ENCODE assay signal across 17 cellular contexts in genomic region chr6:17602888-17603287, GRCh38. TPM values are rescaled to one million over a fixed set of nuclear protein-coding genes. Genes with fewer than 3 reads are reported as not detected.
DNase-seq lines count a peak whose midpoint lies in the region; ATAC-seq and TF ChIP-seq lines count a peak whose summit lies in the region.
"Had no signal": no experiment of that assay in that cellular context is flagged by ENCODE, and none has a peak within 500 bp of the region (broad histone marks: within the 10 kb centered on the region; RNA-seq: fewer than 3 reads in every experiment).

No MANE protein-coding gene starts in this region.

- H3K27ac Mint-ChIP-seq in activated CD4-positive, alpha-beta T cell treated with anti-CD3 and anti-CD28 coated beads, Interleukin-2, amount 10 ng/mL, durations not matched to agents 7 days and 5 days = no peak overlapping the region
- H3K27ac Mint-ChIP-seq: activated naive CD8-positive, alpha-beta T cell treated with anti-CD3 and anti-CD28 coated beads, Interleukin-2, amount 10 ng/mL, durations not matched to agents 7 days and 5 days had no signal

- no peaks in the 10 kb centered on the region for H3K9me2 ChIP-seq in OCI-LY1 (ENCODE audit: low read depth, low read length)

- DNase-seq in activated CD4-positive, alpha-beta T cell treated with anti-CD3 and anti-CD28 coated beads, Interleukin-2, amount 10 ng/mL, durations not matched to agents 7 days and 5 days = no peak
- DNase-seq in activated CD4-positive, alpha-beta T cell treated with anti-CD3 and anti-CD28 coated beads, Interleukin-2, amount 50 U/mL, for 4 hours = no peak
- peak; percentile 12 for DNase-seq in kidney glomerular epithelial cell (lab: John Stamatoyannopoulos, UW)
- DNase-seq in psoas muscle = no peak
- DNase-seq in GM20000 (ENCODE audit: low spot score) = no peak
- DNase-seq in NCI-H2171 treated with DMSO at 0.1 percent for 48 hours (lab: John Stamatoyannopoulos, UW) = no peak
- DNase-seq: activated CD4-positive, alpha-beta T cell treated with anti-CD3 and anti-CD28 coated beads for 4 hours; activated naive CD8-positive, alpha-beta T cell treated with anti-CD3 and anti-CD28 coated beads, Interleukin-2, amount 10 ng/mL, durations not matched to agents 7 days and 5 days; activated T-cell treated with anti-CD3 and anti-CD28 coated beads for 4 hours; dorsolateral prefrontal cortex; GM23248; NCI-H146; NCI-H2227 treated with DMSO at 0.1 percent for 48 hours had no signal

- H3K27me3 ChIP-seq in OCI-LY1 (ENCODE audit: insufficient read depth, low read length) = no peaks in the 10 kb centered on the region
- no peaks in the 10 kb centered on the region for H3K27me3 ChIP-seq in psoas muscle (ENCODE audit: insufficient read depth in 3 of 3, low read length in 2 of 3)
- H3K27me3 ChIP-seq: breast epithelium, dorsolateral prefrontal cortex, esophagus muscularis mucosa had no signal

- H3K4me1 Mint-ChIP-seq in activated CD4-positive, alpha-beta T cell treated with anti-CD3 and anti-CD28 coated beads, Interleukin-2, amount 10 ng/mL, durations not matched to agents 7 days and 5 days = peaks cover 37% of the 10 kb centered on the region

- H3K36me3 Mint-ChIP-seq in activated CD4-positive, alpha-beta T cell treated with anti-CD3 and anti-CD28 coated beads, Interleukin-2, amount 10 ng/mL, durations not matched to agents 7 days and 5 days (ENCODE audit: low read depth) = peaks cover 29% of the 10 kb centered on the region

- H3K4me3 Mint-ChIP-seq in activated CD4-positive, alpha-beta T cell treated with anti-CD3 and anti-CD28 coated beads, Interleukin-2, amount 10 ng/mL, durations not matched to agents 7 days and 5 days = peak overlapping the region; percentile 14

- ATAC-seq in psoas muscle (no peak), GM19467 (IDR thresholded peaks at IDR 0.05; ENCODE audit: unreplicated experiment) (no peak)

- H3K4me1 ChIP-seq in OCI-LY1 (ENCODE audit: insufficient read depth, low read length, severe bottlenecking) (peaks cover 26% of the 10 kb centered on the region), psoas muscle (peaks cover 10% of the 10 kb centered on the region)
- H3K4me1 ChIP-seq: breast epithelium had no signal

- H3K4me3 ChIP-seq in OCI-LY1 (ENCODE audit: low read depth, low read length, poor library complexity, severe bottlenecking) = no peak overlapping the region
- H3K4me3 ChIP-seq in psoas muscle = no peak overlapping the region
- H3K4me3 ChIP-seq: GM23248 had no signal

- H3K27ac ChIP-seq in OCI-LY1 (ENCODE audit: low read depth, low read length, poor library complexity, severe bottlenecking) (no peak overlapping the region), psoas muscle (peak overlapping the region; percentile 7)
- H3K27ac ChIP-seq: breast epithelium, dorsolateral prefrontal cortex, esophagus muscularis mucosa, GM23248 had no signal

- no peaks in the 10 kb centered on the region for H3K27me3 Mint-ChIP-seq in activated CD4-positive, alpha-beta T cell treated with anti-CD3 and anti-CD28 coated beads, Interleukin-2, amount 10 ng/mL, durations not matched to agents 7 days and 5 days
- H3K27me3 Mint-ChIP-seq: activated naive CD8-positive, alpha-beta T cell treated with anti-CD3 and anti-CD28 coated beads, Interleukin-2, amount 10 ng/mL, durations not matched to agents 7 days and 5 days had no signal

- H3K9me3 ChIP-seq in OCI-LY1 (ENCODE audit: low read length) = no peaks in the 10 kb centered on the region
- no peaks in the 10 kb centered on the region for H3K9me3 ChIP-seq in psoas muscle
- H3K9me3 ChIP-seq: breast epithelium, esophagus muscularis mucosa had no signal

- peaks cover 34% of the 10 kb centered on the region for H3K36me3 ChIP-seq in OCI-LY1 (ENCODE audit: insufficient read depth, low read length)
- H3K36me3 ChIP-seq in psoas muscle (ENCODE audit: insufficient read depth in 1 of 2, low read depth in 1 of 2) = peaks cover 0 to 51% of the 10 kb centered on the region in 2 donors
- H3K36me3 ChIP-seq: breast epithelium had no signal

- 14 to 38% (median 21%) methylated on average over 1 of the region's 1 CpG for WGBS in psoas muscle, 3 donors

- H2AFZ ChIP-seq in OCI-LY1 (ENCODE audit: low read length) = no peak overlapping the region
- H2AFZ ChIP-seq: GM23248 had no signal

- POLR2A ChIA-PET in activated CD4-positive, alpha-beta T cell treated with anti-CD3 and anti-CD28 coated beads, Interleukin-2, amount 10 ng/mL, durations not matched to agents 7 days and 5 days (lab: Charles Lee) = no interaction called here

- no peaks in the 10 kb centered on the region for H3K9me3 Mint-ChIP-seq in activated CD4-positive, alpha-beta T cell treated with anti-CD3 and anti-CD28 coated beads, Interleukin-2, amount 10 ng/mL, durations not matched to agents 7 days and 5 days
- H3K9me3 Mint-ChIP-seq: activated naive CD8-positive, alpha-beta T cell treated with anti-CD3 and anti-CD28 coated beads, Interleukin-2, amount 10 ng/mL, durations not matched to agents 7 days and 5 days had no signal

- H3F3A ChIP-seq in OCI-LY1 (ENCODE audit: insufficient read depth, low read length) = no peaks in the 10 kb centered on the region

- no peak for TF ChIP-seq CTCF in OCI-LY1 (IDR thresholded peaks at IDR 0.05; ENCODE audit: low read length)
- TF ChIP-seq CTCF in psoas muscle (IDR thresholded peaks at IDR 0.05) = no peak
- TF ChIP-seq CTCF in GM20000 (IDR thresholded peaks at IDR 0.05; ENCODE audit: extremely low read depth, missing control alignments) = no peak

- no peaks in the 10 kb centered on the region for H4K20me1 ChIP-seq in OCI-LY1 (ENCODE audit: insufficient read depth, low read length)

- 0 out of 2 replicates have a peak overlapping the region, but pooled peaks have one; percentile 9 for H3K4me2 ChIP-seq in OCI-LY1 (ENCODE audit: low read length)

- peaks cover 8% of the 10 kb centered on the region for H3K79me2 ChIP-seq in OCI-LY1 (ENCODE audit: insufficient read depth, low read length)

- intact Hi-C loops in psoas muscle (cut with DNase I) = no loop called here

- CTCF ChIA-PET in activated CD4-positive, alpha-beta T cell treated with anti-CD3 and anti-CD28 coated beads, Interleukin-2, amount 10 ng/mL, durations not matched to agents 7 days and 5 days (lab: Charles Lee) = interaction anchor here (0.7 to 1.9 kb wide), 2 partner anchors 73 to 201 kb away, joined by 3 to 5 read pairs; no protein-coding TSS in a partner anchor

- no peak overlapping the region for H3K9ac ChIP-seq in OCI-LY1 (ENCODE audit: low read length)
- H3K9ac ChIP-seq: GM23248 had no signal

RNA-seq across cellular contexts. Expression of gene FAM8A1, which starts 2.8 kb away (rescaled TPM):
- total RNA-seq in activated CD4-positive, alpha-beta T cell treated with anti-CD3 and anti-CD28 coated beads, Interleukin-2, amount 10 ng/mL, durations not matched to agents 7 days and 5 days = 10 to 100 TPM; 10.7 to 11.6 TPM
- 10 to 100 TPM; 16.4 to 21.6 (median 18.6) TPM for total RNA-seq in psoas muscle
- 10 to 100 TPM; 10.2 to 47.2 (median 12.8) TPM for polyA plus RNA-seq in psoas muscle
